8 cellular contexts compared by ENCODE assay signal in genomic region chr1:154325583-154326545, GRCh38. TPM values are rescaled to one million over a fixed set of nuclear protein-coding genes. Genes with fewer than 3 reads are reported as not detected.
A peak's percentile ranks its signal among the peaks of the same experiment; 100 is the strongest.
DNase-seq lines count a peak whose midpoint lies in the region; TF ChIP-seq lines count a peak whose summit lies in the region.

No MANE protein-coding gene starts in this region.

- H3K9ac ChIP-seq in HUES6 (ENCODE audit: low read length) = peak overlapping the region; percentile 84

- peak in 8 of 11 experiments; percentile 22 to 53 (median 44) for TF ChIP-seq CTCF in spleen (IDR thresholded peaks at IDR 0.05 in 8 of 11, conservative IDR thresholded peaks at IDR 0.05 in 3 of 11)

- H3K36me3 ChIP-seq in HUES6 (ENCODE audit: control insufficient read depth, insufficient read depth, low read length) (peaks cover 9% of the 10 kb centered on the region; the same call in 1 of the 2 replicates), spleen (peaks cover 0 to 3% (median 0%) of the 10 kb centered on the region in 6 donors)

- H3K9me3 ChIP-seq in HUES6 (ENCODE audit: control insufficient read depth, insufficient read depth, low read depth, low read length) = no peaks in the 10 kb centered on the region
- H3K9me3 ChIP-seq in spleen = no peaks in the 10 kb centered on the region

- H3K27me3 Mint-ChIP-seq in dendritic cell treated with granulocyte-macrophage colony-stimulating factor and Interleukin-4, amounts not matched to agents 40 ng/mL and 50 ng/mL, for 4 days = peaks cover 79% of the 10 kb centered on the region

- H3K36me3 Mint-ChIP-seq in dendritic cell treated with granulocyte-macrophage colony-stimulating factor and Interleukin-4, amounts not matched to agents 40 ng/mL and 50 ng/mL, for 4 days (ENCODE audit: low read depth) = no peaks in the 10 kb centered on the region

- H3K4me3 ChIP-seq in HUES6 (ENCODE audit: low read depth, low read length) (peak overlapping the region; percentile 96), spleen (peak overlapping the region; percentile 55 to 88 (median 74))

- H3K4me3 Mint-ChIP-seq in dendritic cell treated with granulocyte-macrophage colony-stimulating factor and Interleukin-4, amounts not matched to agents 40 ng/mL and 50 ng/mL, for 4 days = peak overlapping the region; percentile 67

- peak overlapping the region; percentile 7; the same call in 1 of the 2 replicates for H3K27ac ChIP-seq in HUES6 (ENCODE audit: low read depth, low read length)
- peak overlapping the region; percentile 59 to 93 (median 88) for H3K27ac ChIP-seq in spleen

- no peak for TF ChIP-seq POLR2A in spleen (IDR thresholded peaks at IDR 0.05)

- H3K27ac Mint-ChIP-seq in dendritic cell treated with granulocyte-macrophage colony-stimulating factor and Interleukin-4, amounts not matched to agents 40 ng/mL and 50 ng/mL, for 4 days = peak overlapping the region; percentile 12

- H3K4me1 ChIP-seq in HUES6 (ENCODE audit: control insufficient read depth, insufficient read depth, low read length) (peaks cover 32% of the 10 kb centered on the region), spleen (peaks cover 35 to 70% (median 61%) of the 10 kb centered on the region in 6 donors)

- DNase-seq in NCI-H1417 (lab: John Stamatoyannopoulos, UW) = peak in 2 of 3 experiments; percentile 64 to 73
- DNase-seq in NCI-H1417 treated with DMSO at 0.1 percent for 48 hours (lab: John Stamatoyannopoulos, UW) = no peak
- peak in 4 of 5 donors; percentile 28 to 50 (median 34) for DNase-seq in T-helper 1 cell
- DNase-seq in kidney tubule cell (ENCODE audit: low spot score) = peak; percentile 77
- DNase-seq in spleen = peak; percentile 86
- no peak for DNase-seq in HT-29 (ENCODE audit: low spot score)

- WGBS in spleen, 5 donors = 1 to 3% (median 1%) methylated on average over 24 to 63 of the region's 63 CpGs

- peaks cover 65% of the 10 kb centered on the region for H3K4me1 Mint-ChIP-seq in dendritic cell treated with granulocyte-macrophage colony-stimulating factor and Interleukin-4, amounts not matched to agents 40 ng/mL and 50 ng/mL, for 4 days (ENCODE audit: low read depth)

- intact Hi-C loops in dendritic cell treated with granulocyte-macrophage colony-stimulating factor and Interleukin-4, amounts not matched to agents 40 ng/mL and 50 ng/mL, for 4 days (cut with micrococcal nuclease) = no loop called here
- intact Hi-C loops in spleen (cut with DNase I; ENCODE audit: low total_unique reads) = no loop called here

- no peaks in the 10 kb centered on the region for H3K9me3 Mint-ChIP-seq in dendritic cell treated with granulocyte-macrophage colony-stimulating factor and Interleukin-4, amounts not matched to agents 40 ng/mL and 50 ng/mL, for 4 days

- peaks cover 19% of the 10 kb centered on the region; the same call in 1 of the 2 replicates for H3K27me3 ChIP-seq in HUES6 (ENCODE audit: control insufficient read depth, insufficient read depth, low read length)
- peaks cover 0 to 49% (median 0%) of the 10 kb centered on the region in 7 donors for H3K27me3 ChIP-seq in spleen (replicated peaks in 1 of 7)

RNA-seq across cellular contexts. Expression of gene ATP8B2, which starts 0.5 kb away (rescaled TPM):
- 100 to 1,000 TPM in 2 of 7 donors, 10 to 100 TPM in 5; 42.3 to 107 (median 66.7) TPM for total RNA-seq in spleen
- 10 to 100 TPM in 1 of 3 donors, 1 to 10 TPM in 2; 5.4 to 17.0 (median 6.4) TPM for polyA plus RNA-seq in spleen
- total RNA-seq in HT-29 (2014; rRNA removed; shearing (Covaris generic)) = 1.1 and 1.9 TPM in 2 replicates

RNA-seq across cellular contexts. Expression of gene AQP10, which starts 5.0 kb away (rescaled TPM):
- total RNA-seq in spleen = 1 to 10 TPM in 4 of 7 donors, under 1 TPM in 3; 0.28 to 3.1 (median 1.3) TPM
- under 1 TPM; 0.09 to 0.19 (median 0.15) TPM for polyA plus RNA-seq in spleen
- not detected in 2 replicates for total RNA-seq in HT-29 (2014; rRNA removed; shearing (Covaris generic))

RNA-seq across cellular contexts. Expression of gene HAX1, which starts 53.4 kb away (rescaled TPM):
- 10 to 100 TPM; 59.5 to 81.3 (median 64.6) TPM for total RNA-seq in spleen
- polyA plus RNA-seq in spleen = 100 to 1,000 TPM in 1 of 3 donors, 10 to 100 TPM in 2; 87.1 to 109 (median 99.6) TPM
- 111 and 139 TPM in 2 replicates for total RNA-seq in HT-29 (2014; rRNA removed; shearing (Covaris generic))

Comparison
In these comparisons a context has a peak if more than half of its experiments do, and no peak if none do; other contexts are left out.
1. DNase-seq: peak in NCI-H1417 (2 of 3), T-helper 1 cell (4 of 5), kidney tubule cell (single experiment) and spleen (single experiment); none in NCI-H1417 treated with DMSO at 0.1 percent for 48 hours (single experiment) and HT-29 (single experiment).
2. RNA of gene ATP8B2, which starts 0.5 kb away (total RNA-seq): 42.3 to 107 TPM in spleen; 1.1 to 1.9 TPM in HT-29; every median in the first group is over 10 times any median in the second.